In genomic region chr19:9934132-9934950, GRCh38 we compare ENCODE assay signal across 1 cellular context.
TF ChIP-seq lines count a peak whose summit lies in the region.

No MANE protein-coding gene starts in this region.

TF ChIP-seq in K562, 482 proteins besides CTCF, POLR2A, EP300 and RAD21 (continued from another document and continues in another):
- TF ChIP-seq PKNOX1 (IDR thresholded peaks at IDR 0.05) (no peak), SFPQ (IDR thresholded peaks at IDR 0.05; ENCODE audit: low read depth, low read length) (no peak), GATAD2B (IDR thresholded peaks at IDR 0.05; ENCODE audit: borderline replicate concordance) (0 out of 2 replicates have a peak, but pooled peaks have one; percentile 32), ZNF740 (CRISPR knock-in tag; IDR thresholded peaks at IDR 0.05) (peak; percentile 83), ZNF740 (tag; IDR thresholded peaks at IDR 0.05) (no peak), KLF16 (IDR thresholded peaks at IDR 0.05) (peak; percentile 38; the same call in 1 of the 2 replicates), USF2 (CRISPR knock-in tag; IDR thresholded peaks at IDR 0.05) (no peak), RCOR1 (IDR thresholded peaks at IDR 0.05; ENCODE audit: borderline replicate concordance in 1 of 2, low read depth in 2 of 2, low read length in 2 of 2) (0 out of 4 replicates have a peak, but pooled peaks of 1 of the 2 experiments have one; percentile 23), JUN (IDR thresholded peaks at IDR 0.05; ENCODE audit: borderline replicate concordance, low read depth, low read length) (peak; percentile 70), JUN (CRISPR knock-in tag; IDR thresholded peaks at IDR 0.05; ENCODE audit: borderline replicate concordance) (peak; percentile 28; the same call in 1 of the 2 replicates), ARID2 (IDR thresholded peaks at IDR 0.05) (0 out of 2 replicates have a peak, but pooled peaks have one; percentile 71), MAZ (CRISPR knock-in tag; conservative IDR thresholded peaks at IDR 0.05 in 1 of 2, IDR thresholded peaks at IDR 0.05 in 1 of 2) (peak; percentile 82 to 98), LCOR (CRISPR knock-in tag; IDR thresholded peaks at IDR 0.05) (peak; percentile 54; the same call in 1 of the 2 replicates), TAF9B (IDR thresholded peaks at IDR 0.05; ENCODE audit: partially characterized antibody) (no peak), ZNF311 (CRISPR knock-in tag; IDR thresholded peaks at IDR 0.05) (no peak), ZNF780A (CRISPR knock-in tag; IDR thresholded peaks at IDR 0.05) (no peak), CREM (IDR thresholded peaks at IDR 0.05; ENCODE audit: low read depth) (peak; percentile 43; the same call in 1 of the 2 replicates), ZNF277 (CRISPR knock-in tag; IDR thresholded peaks at IDR 0.05; ENCODE audit: borderline replicate concordance) (no peak), THAP12 (CRISPR knock-in tag; IDR thresholded peaks at IDR 0.05) (0 out of 2 replicates have a peak, but pooled peaks have one; percentile 3), E2F5 (CRISPR knock-in tag; IDR thresholded peaks at IDR 0.05) (no peak), CREB1 (IDR thresholded peaks at IDR 0.05) (no peak), CREB1 (CRISPR knock-in tag; IDR thresholded peaks at IDR 0.05) (0 out of 2 replicates have a peak, but pooled peaks have one; percentile 49), WHSC1 (IDR thresholded peaks at IDR 0.05; ENCODE audit: low read length) (no peak), TFAP4 (CRISPR knock-in tag; IDR thresholded peaks at IDR 0.05; ENCODE audit: borderline replicate concordance) (peak; percentile 68; the same call in 1 of the 2 replicates), EP400 (IDR thresholded peaks at IDR 0.05) (no peak), CEBPZ (IDR thresholded peaks at IDR 0.05; ENCODE audit: borderline replicate concordance, low read depth, low read length) (no peak), ETV1 (tag; conservative IDR thresholded peaks at IDR 0.05; ENCODE audit: low read depth) (no peak), NR2F6 (CRISPR knock-in tag; IDR thresholded peaks at IDR 0.05) (no peak), CEBPB (tag; IDR thresholded peaks at IDR 0.05) (peak; percentile 96), TEAD1 (CRISPR knock-in tag; IDR thresholded peaks at IDR 0.05) (peak in 1 of 2 experiments; percentile 79; a peak in 2 of 4 replicates), MNT (conservative IDR thresholded peaks at IDR 0.05) (0 out of 4 replicates have a peak, but pooled peaks of 1 of the 2 experiments have one; percentile 26), ESRRA (IDR thresholded peaks at IDR 0.05; ENCODE audit: borderline replicate concordance, low read depth) (no peak), TEAD2 (tag; IDR thresholded peaks at IDR 0.05) (no peak), JUND (IDR thresholded peaks at IDR 0.05; ENCODE audit: borderline replicate concordance, low read depth, low read length) (peak; percentile 89), JUND (tag; IDR thresholded peaks at IDR 0.05; ENCODE audit: borderline replicate concordance, low read depth, low read length) (peak; percentile 82; the same call in 1 of the 3 replicates), PHF21A (IDR thresholded peaks at IDR 0.05; ENCODE audit: borderline replicate concordance, low read depth) (no peak), SIN3B (IDR thresholded peaks at IDR 0.05; ENCODE audit: low read depth) (no peak), SAFB2 (IDR thresholded peaks at IDR 0.05; ENCODE audit: borderline replicate concordance, low read depth, low read length, severe bottlenecking) (no peak), SMC3 (conservative IDR thresholded peaks at IDR 0.05; ENCODE audit: insufficient read depth, low read depth, low read length) (peak; percentile 92), CBFA2T3 (IDR thresholded peaks at IDR 0.05) (no peak), ATF3 (IDR thresholded peaks at IDR 0.05) (peak; percentile 63), ATF3 (CRISPR knock-in tag; conservative IDR thresholded peaks at IDR 0.05) (no peak), CC2D1A (IDR thresholded peaks at IDR 0.05) (peak; percentile 84), KLF1 (tag; IDR thresholded peaks at IDR 0.05) (0 out of 2 replicates have a peak, but pooled peaks have one; percentile 45), ZNF764 (CRISPR knock-in tag; IDR thresholded peaks at IDR 0.05; ENCODE audit: low read depth) (no peak), SAP30 (IDR thresholded peaks at IDR 0.05; ENCODE audit: borderline replicate concordance, insufficient read depth, low read depth, low read length, poor library complexity, severe bottlenecking) (no peak)
